Comparison of ENCODE assay signal across 8 cellular contexts in the genomic region with DNA sequence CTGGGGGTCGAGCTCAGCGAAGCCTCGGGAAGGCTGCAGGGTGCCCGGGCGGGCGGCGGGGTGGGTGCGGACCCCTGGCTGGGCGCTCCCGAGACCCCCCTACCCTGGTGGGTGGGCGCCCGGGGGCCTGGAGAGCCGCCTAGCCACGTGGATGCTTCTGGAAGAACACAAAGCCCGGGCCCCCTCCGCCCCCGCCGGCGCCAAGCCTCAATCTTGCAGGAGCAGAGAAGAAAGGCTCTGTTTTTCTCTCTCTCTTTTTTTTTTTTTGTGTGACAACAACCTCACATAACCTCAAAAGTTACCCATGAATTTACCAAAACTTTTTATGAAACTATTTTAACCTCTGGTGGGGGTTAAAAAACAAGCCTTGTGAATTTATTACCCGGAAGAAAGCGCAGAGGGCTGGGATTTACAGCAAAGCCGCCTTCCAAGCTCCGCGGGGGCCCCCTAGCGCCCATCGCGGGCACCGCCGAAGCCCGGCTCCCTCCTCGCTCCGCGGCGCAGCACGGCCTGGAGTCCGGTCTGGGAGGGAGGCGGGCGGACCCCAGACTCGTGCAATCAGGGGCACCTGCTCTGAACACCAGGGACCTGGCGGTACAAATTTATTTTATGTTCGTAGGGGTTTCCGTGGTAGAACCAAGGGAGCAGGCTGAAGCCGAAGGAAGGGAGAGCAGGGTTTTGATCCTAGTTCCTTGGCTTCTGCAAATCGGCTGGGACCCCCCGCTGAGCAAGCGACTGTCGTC.
A peak's percentile ranks its signal among the peaks of the same experiment; 100 is the strongest.
DNase-seq lines count a peak whose midpoint lies in the region; ATAC-seq and TF ChIP-seq lines count a peak whose summit lies in the region.

No MANE protein-coding gene starts in this region.

- TF ChIP-seq CTCF in GM12865 (IDR thresholded peaks at IDR 0.05; ENCODE audit: insufficient read depth, low read depth, low read length, missing control alignments) = peak; percentile 93

- peak overlapping the region; percentile 57 for H3K4me3 ChIP-seq in GM12865 (ENCODE audit: low read depth, low read length)

- ATAC-seq in HG02938 (IDR thresholded peaks at IDR 0.05; ENCODE audit: unreplicated experiment) (peak; percentile 49), HG02571 (IDR thresholded peaks at IDR 0.05; ENCODE audit: unreplicated experiment) (no peak)

- peak overlapping the region; percentile 13 for H3K27ac ChIP-seq in cingulate gyrus (ENCODE audit: low read depth, low read length)

- DNase-seq in GM12865 (ENCODE audit: low read depth) (peak; percentile 76), NCI-H2196 treated with DMSO at 0.1 percent for 48 hours (lab: John Stamatoyannopoulos, UW; ENCODE audit: unreplicated experiment) (peak; percentile 46), left kidney (ENCODE audit: low read depth, low spot score) (peak; percentile 92)
- DNase-seq in activated CD4-positive, alpha-beta T cell treated with anti-CD3 and anti-CD28 coated beads for 48 hours = peak; percentile 90
- DNase-seq in stimulated activated CD4-positive, alpha-beta T cell treated with anti-CD3 and anti-CD28 coated beads, Interleukin-1b, Interleukin-23, amount 100 ng/mL, for 24 hours (ENCODE audit: low read depth in 4 of 4, low spot score in 1 of 4) = peak; percentile 60 to 78 (median 74)
